In genomic region chr13:104043184-104043583, GRCh38 we compare ENCODE assay signal across 1 cellular context.
TF ChIP-seq lines count a peak whose summit lies in the region.

No MANE protein-coding gene starts in this region.

TF ChIP-seq in GM23338, 12 proteins besides CTCF, POLR2A, EP300 and RAD21 (continued from another document):
- TF ChIP-seq EZH2phosphoT487 (IDR thresholded peaks at IDR 0.05; ENCODE audit: unreplicated experiment) (no peak), CREB1 (CRISPR knock-in tag; IDR thresholded peaks at IDR 0.05; ENCODE audit: low read depth) (no peak), STAT1 (IDR thresholded peaks at IDR 0.05; ENCODE audit: unreplicated experiment) (no peak), ZNF114 (CRISPR knock-in tag; IDR thresholded peaks at IDR 0.05) (no peak), EZH2 (IDR thresholded peaks at IDR 0.05; ENCODE audit: low read depth, unreplicated experiment) (no peak), POLR2AphosphoS5 (IDR thresholded peaks at IDR 0.05; ENCODE audit: low read depth) (no peak), NANOG (IDR thresholded peaks at IDR 0.05; ENCODE audit: borderline replicate concordance) (no peak), ZNF462 (CRISPR knock-in tag; IDR thresholded peaks at IDR 0.05) (no peak), ZNF331 (CRISPR knock-in tag; IDR thresholded peaks at IDR 0.05; ENCODE audit: low read depth) (no peak)
